16 cellular contexts compared by ENCODE assay signal in the genomic region with DNA sequence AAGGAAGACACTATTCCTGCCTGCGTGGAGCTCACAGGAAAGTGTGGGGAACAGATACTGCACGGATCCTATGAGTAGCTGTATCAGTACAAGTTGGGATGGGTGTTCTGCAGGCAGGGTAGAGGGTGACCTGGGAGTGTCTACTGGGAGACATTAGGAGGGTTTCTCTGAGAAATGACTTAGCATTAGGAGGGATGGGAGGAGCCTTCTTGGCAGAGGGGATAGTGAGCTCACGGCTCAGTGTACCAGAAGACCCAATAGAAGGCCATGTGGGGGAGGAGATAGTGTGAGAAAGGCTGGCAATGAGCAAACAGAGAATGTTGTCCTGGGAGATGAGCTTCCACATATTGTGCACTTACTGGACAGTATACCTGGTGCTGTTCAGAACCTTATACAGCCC.
A peak's percentile ranks its signal among the peaks of the same experiment; 100 is the strongest.
DNase-seq lines count a peak whose midpoint lies in the region; ATAC-seq and TF ChIP-seq lines count a peak whose summit lies in the region.
"Had no signal": no experiment of that assay in that cellular context is flagged by ENCODE, and none has a peak within 500 bp of the region (broad histone marks: within the 10 kb centered on the region; RNA-seq: fewer than 3 reads in every experiment).

No MANE protein-coding gene starts in this region.

- peak; percentile 9 for ATAC-seq in Right ventricle myocardium superior (ENCODE audit: poor library complexity)

- H3K4me1 Mint-ChIP-seq in type B pancreatic cell (ENCODE audit: unreplicated experiment), result peaks cover 53% of the 10 kb centered on the region
- H3K4me1 Mint-ChIP-seq in activated naive CD4-positive, alpha-beta T cell treated with anti-CD3 and anti-CD28 coated beads, Interleukin-2, amount 10 ng/mL, durations not matched to agents 7 days and 5 days, result no peaks in the 10 kb centered on the region
- H3K4me1 Mint-ChIP-seq in CD14-positive monocyte, result peaks cover 29% of the 10 kb centered on the region

- no peaks in the 10 kb centered on the region for H3K9me3 ChIP-seq in right atrium auricular region

- no peak overlapping the region for H3K4me3 ChIP-seq in right atrium auricular region
- H3K4me3 ChIP-seq: lung had no signal

- H3K36me3 ChIP-seq in right atrium auricular region, result no peaks in the 10 kb centered on the region

- intact Hi-C loops in Right ventricle myocardium superior (cut with DNase I) (no loop called here), CD14-positive monocyte (cut with micrococcal nuclease) (no loop called here)

- H3K36me3 Mint-ChIP-seq in type B pancreatic cell (peaks cover 16% of the 10 kb centered on the region), CD14-positive monocyte (peaks cover 0 to 2% of the 10 kb centered on the region in 2 donors)
- H3K36me3 Mint-ChIP-seq in activated naive CD4-positive, alpha-beta T cell treated with anti-CD3 and anti-CD28 coated beads, Interleukin-2, amount 10 ng/mL, durations not matched to agents 7 days and 5 days, result peaks cover 8% of the 10 kb centered on the region

- H3K27me3 Mint-ChIP-seq in type B pancreatic cell, result no peaks in the 10 kb centered on the region
- no peaks in the 10 kb centered on the region for H3K27me3 Mint-ChIP-seq in activated naive CD4-positive, alpha-beta T cell treated with anti-CD3 and anti-CD28 coated beads, Interleukin-2, amount 10 ng/mL, durations not matched to agents 7 days and 5 days
- H3K27me3 Mint-ChIP-seq in CD14-positive monocyte (ENCODE audit: low read depth in 3 of 3), result peaks cover 0 to 3% (median 2%) of the 10 kb centered on the region in 3 donors
- H3K27me3 Mint-ChIP-seq: stimulated activated naive CD8-positive, alpha-beta T cell treated with anti-CD3 and anti-CD28 coated beads, Interleukin-15, Interleukin-2, amounts not matched to agents 100 ng/mL and 50 ng/mL, for 24 hours had no signal

- TF ChIP-seq CTCF in right atrium auricular region (IDR thresholded peaks at IDR 0.05), result no peak
- no peak for TF ChIP-seq CTCF in type B pancreatic cell (conservative IDR thresholded peaks at IDR 0.05)
- no peak for TF ChIP-seq CTCF in CD14-positive monocyte (IDR thresholded peaks at IDR 0.05)

- H3K27ac ChIP-seq in right atrium auricular region, result no peak overlapping the region
- H3K27ac ChIP-seq: HL-60 had no signal

- H3K4me1 ChIP-seq in right atrium auricular region, result peaks cover 0 to 63% of the 10 kb centered on the region in 2 donors

- H3K4me3 Mint-ChIP-seq in type B pancreatic cell, result no peak overlapping the region
- no peak overlapping the region for H3K4me3 Mint-ChIP-seq in activated naive CD4-positive, alpha-beta T cell treated with anti-CD3 and anti-CD28 coated beads, Interleukin-2, amount 10 ng/mL, durations not matched to agents 7 days and 5 days
- no peak overlapping the region for H3K4me3 Mint-ChIP-seq in CD14-positive monocyte
- H3K4me3 Mint-ChIP-seq: H9; stimulated activated naive CD8-positive, alpha-beta T cell treated with anti-CD3 and anti-CD28 coated beads, Interleukin-15, Interleukin-2, amounts not matched to agents 100 ng/mL and 50 ng/mL, for 24 hours had no signal

- no peaks in the 10 kb centered on the region for H3K9me3 Mint-ChIP-seq in type B pancreatic cell
- no peaks in the 10 kb centered on the region for H3K9me3 Mint-ChIP-seq in activated naive CD4-positive, alpha-beta T cell treated with anti-CD3 and anti-CD28 coated beads, Interleukin-2, amount 10 ng/mL, durations not matched to agents 7 days and 5 days
- no peaks in the 10 kb centered on the region for H3K9me3 Mint-ChIP-seq in CD14-positive monocyte
- H3K9me3 Mint-ChIP-seq: activated T-helper 2 cell treated with anti-CD3 and anti-CD28 coated beads, Interferon-gamma antibody, Interleukin-2, Interleukin-4, amounts not matched to agents 10 μg/mL and 5 μg/mL and 100 μg/mL, durations not matched to agents 14 hours and 24 hours and 36 hours; H9; stimulated activated naive CD8-positive, alpha-beta T cell treated with anti-CD3 and anti-CD28 coated beads, Interleukin-15, Interleukin-2, amounts not matched to agents 100 ng/mL and 50 ng/mL, for 24 hours had no signal

- no peaks in the 10 kb centered on the region for H3K27me3 ChIP-seq in right atrium auricular region

- H3K27ac Mint-ChIP-seq in type B pancreatic cell (peak overlapping the region; percentile 44), CD14-positive monocyte (peak overlapping the region in 1 of 7 donors; percentile 32)
- H3K27ac Mint-ChIP-seq in activated naive CD4-positive, alpha-beta T cell treated with anti-CD3 and anti-CD28 coated beads, Interleukin-2, amount 10 ng/mL, durations not matched to agents 7 days and 5 days, result no peak overlapping the region
- H3K27ac Mint-ChIP-seq: activated T-helper 2 cell treated with anti-CD3 and anti-CD28 coated beads, Interferon-gamma antibody, Interleukin-2, Interleukin-4, amounts not matched to agents 10 μg/mL and 5 μg/mL and 100 μg/mL, durations not matched to agents 14 hours and 24 hours and 36 hours; stimulated activated naive CD8-positive, alpha-beta T cell treated with anti-CD3 and anti-CD28 coated beads, Interleukin-15, Interleukin-2, amounts not matched to agents 100 ng/mL and 50 ng/mL, for 24 hours had no signal

- DNase-seq in Right ventricle myocardium superior (no peak), right atrium auricular region (ENCODE audit: low spot score) (no peak), amniotic epithelial cell (ENCODE audit: low read depth) (peak; percentile 76), kidney glomerular epithelial cell (lab: John Stamatoyannopoulos, UW) (peak; percentile 50), type B pancreatic cell (ENCODE audit: extremely low spot score, unreplicated experiment) (no peak), CD14-positive monocyte (ENCODE audit: low spot score) (no peak), hippocampal formation (lab: John Stamatoyannopoulos, UW) (no peak)
- no peak for DNase-seq in activated naive CD4-positive, alpha-beta T cell treated with anti-CD3 and anti-CD28 coated beads, Interleukin-2, amount 10 ng/mL, durations not matched to agents 7 days and 5 days
- DNase-seq: activated CD4-positive, alpha-beta T cell treated with anti-CD3 and anti-CD28 coated beads for 48 hours; aorta; H9; NCI-H1930 had no signal

- CTCF ChIA-PET in activated naive CD4-positive, alpha-beta T cell treated with anti-CD3 and anti-CD28 coated beads, Interleukin-2, amount 10 ng/mL, durations not matched to agents 7 days and 5 days (lab: Charles Lee), result no interaction called here

Comparison
In these comparisons a context has a peak if more than half of its experiments do, and no peak if none do; other contexts are left out.
1. DNase-seq: peak in amniotic epithelial cell (single experiment) and kidney glomerular epithelial cell (single experiment); none in Right ventricle myocardium superior (single experiment), right atrium auricular region (single experiment), type B pancreatic cell (single experiment), activated naive CD4-positive, alpha-beta T cell treated with anti-CD3 and anti-CD28 coated beads, Interleukin-2, amount 10 ng/mL, durations not matched to agents 7 days and 5 days (single experiment), CD14-positive monocyte (single experiment) and hippocampal formation (0 of 2).